1 cellular context compared by ENCODE assay signal in the genomic region with DNA sequence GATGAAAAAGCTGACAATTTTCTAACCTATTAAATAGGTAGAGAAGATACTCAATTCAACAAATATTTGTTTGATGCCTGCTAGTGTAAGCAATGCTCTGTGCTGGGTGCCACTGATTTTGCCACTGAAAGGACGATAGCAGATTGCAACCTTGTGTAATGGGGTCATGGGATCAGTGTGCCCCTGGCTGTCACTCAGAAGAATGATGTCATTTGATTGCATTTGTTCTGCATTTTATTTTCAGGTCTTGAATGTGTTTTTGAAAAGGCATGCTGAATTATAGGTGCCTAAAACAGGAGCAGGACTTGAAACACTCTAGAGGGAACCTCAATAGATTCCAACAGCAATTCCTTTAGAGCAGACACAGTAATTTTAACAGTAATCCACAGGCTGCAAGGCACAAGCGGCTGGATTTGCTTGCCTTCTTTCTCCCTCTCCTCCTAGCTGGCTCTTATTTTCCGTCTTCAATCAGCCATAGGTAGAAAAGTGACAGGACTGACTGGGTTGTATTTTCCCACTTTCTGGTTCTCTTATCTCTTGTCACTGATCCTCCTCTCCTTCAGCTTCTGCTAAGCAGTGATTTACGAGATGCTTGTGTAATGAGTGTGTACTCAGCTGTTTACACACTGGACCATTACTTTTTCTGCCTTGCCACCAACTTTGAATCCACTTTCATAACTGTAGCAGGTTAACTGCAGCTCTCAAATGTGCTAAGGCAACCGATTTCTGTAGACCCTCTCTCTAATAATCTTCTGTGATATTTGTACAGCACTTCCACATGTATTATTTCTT.
TF ChIP-seq lines count a peak whose summit lies in the region.

No MANE protein-coding gene starts in this region.

TF ChIP-seq in HepG2, 621 proteins besides CTCF, POLR2A, EP300 and RAD21 (continued from another document and continues in another):
- TF ChIP-seq, protein P1, sequence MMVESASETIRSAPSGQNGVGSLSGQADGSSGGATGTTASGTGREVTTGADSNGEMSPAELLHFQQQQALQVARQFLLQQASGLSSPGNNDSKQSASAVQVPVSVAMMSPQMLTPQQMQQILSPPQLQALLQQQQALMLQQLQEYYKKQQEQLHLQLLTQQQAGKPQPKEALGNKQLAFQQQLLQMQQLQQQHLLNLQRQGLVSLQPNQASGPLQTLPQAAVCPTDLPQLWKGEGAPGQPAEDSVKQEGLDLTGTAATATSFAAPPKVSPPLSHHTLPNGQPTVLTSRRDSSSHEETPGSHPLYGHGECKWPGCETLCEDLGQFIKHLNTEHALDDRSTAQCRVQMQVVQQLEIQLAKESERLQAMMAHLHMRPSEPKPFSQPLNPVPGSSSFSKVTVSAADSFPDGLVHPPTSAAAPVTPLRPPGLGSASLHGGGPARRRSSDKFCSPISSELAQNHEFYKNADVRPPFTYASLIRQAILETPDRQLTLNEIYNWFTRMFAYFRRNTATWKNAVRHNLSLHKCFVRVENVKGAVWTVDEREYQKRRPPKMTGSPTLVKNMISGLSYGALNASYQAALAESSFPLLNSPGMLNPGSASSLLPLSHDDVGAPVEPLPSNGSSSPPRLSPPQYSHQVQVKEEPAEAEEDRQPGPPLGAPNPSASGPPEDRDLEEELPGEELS (CRISPR knock-in tag; IDR thresholded peaks at IDR 0.05) = peak; percentile 60
- peak; percentile 39; the same call in 1 of the 2 replicates for TF ChIP-seq NCOA2 (CRISPR knock-in tag; IDR thresholded peaks at IDR 0.05)
- TF ChIP-seq, protein P2, sequence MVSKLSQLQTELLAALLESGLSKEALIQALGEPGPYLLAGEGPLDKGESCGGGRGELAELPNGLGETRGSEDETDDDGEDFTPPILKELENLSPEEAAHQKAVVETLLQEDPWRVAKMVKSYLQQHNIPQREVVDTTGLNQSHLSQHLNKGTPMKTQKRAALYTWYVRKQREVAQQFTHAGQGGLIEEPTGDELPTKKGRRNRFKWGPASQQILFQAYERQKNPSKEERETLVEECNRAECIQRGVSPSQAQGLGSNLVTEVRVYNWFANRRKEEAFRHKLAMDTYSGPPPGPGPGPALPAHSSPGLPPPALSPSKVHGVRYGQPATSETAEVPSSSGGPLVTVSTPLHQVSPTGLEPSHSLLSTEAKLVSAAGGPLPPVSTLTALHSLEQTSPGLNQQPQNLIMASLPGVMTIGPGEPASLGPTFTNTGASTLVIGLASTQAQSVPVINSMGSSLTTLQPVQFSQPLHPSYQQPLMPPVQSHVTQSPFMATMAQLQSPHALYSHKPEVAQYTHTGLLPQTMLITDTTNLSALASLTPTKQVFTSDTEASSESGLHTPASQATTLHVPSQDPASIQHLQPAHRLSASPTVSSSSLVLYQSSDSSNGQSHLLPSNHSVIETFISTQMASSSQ (IDR thresholded peaks at IDR 0.05; ENCODE audit: low read depth) = no peak
- TF ChIP-seq, protein P2 (CRISPR knock-in tag; IDR thresholded peaks at IDR 0.05; ENCODE audit: borderline replicate concordance) = peak; percentile 42; the same call in 1 of the 2 replicates
- TF ChIP-seq, protein P3, sequence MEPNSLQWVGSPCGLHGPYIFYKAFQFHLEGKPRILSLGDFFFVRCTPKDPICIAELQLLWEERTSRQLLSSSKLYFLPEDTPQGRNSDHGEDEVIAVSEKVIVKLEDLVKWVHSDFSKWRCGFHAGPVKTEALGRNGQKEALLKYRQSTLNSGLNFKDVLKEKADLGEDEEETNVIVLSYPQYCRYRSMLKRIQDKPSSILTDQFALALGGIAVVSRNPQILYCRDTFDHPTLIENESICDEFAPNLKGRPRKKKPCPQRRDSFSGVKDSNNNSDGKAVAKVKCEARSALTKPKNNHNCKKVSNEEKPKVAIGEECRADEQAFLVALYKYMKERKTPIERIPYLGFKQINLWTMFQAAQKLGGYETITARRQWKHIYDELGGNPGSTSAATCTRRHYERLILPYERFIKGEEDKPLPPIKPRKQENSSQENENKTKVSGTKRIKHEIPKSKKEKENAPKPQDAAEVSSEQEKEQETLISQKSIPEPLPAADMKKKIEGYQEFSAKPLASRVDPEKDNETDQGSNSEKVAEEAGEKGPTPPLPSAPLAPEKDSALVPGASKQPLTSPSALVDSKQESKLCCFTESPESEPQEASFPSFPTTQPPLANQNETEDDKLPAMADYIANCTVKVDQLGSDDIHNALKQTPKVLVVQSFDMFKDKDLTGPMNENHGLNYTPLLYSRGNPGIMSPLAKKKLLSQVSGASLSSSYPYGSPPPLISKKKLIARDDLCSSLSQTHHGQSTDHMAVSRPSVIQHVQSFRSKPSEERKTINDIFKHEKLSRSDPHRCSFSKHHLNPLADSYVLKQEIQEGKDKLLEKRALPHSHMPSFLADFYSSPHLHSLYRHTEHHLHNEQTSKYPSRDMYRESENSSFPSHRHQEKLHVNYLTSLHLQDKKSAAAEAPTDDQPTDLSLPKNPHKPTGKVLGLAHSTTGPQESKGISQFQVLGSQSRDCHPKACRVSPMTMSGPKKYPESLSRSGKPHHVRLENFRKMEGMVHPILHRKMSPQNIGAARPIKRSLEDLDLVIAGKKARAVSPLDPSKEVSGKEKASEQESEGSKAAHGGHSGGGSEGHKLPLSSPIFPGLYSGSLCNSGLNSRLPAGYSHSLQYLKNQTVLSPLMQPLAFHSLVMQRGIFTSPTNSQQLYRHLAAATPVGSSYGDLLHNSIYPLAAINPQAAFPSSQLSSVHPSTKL (CRISPR knock-in tag; IDR thresholded peaks at IDR 0.05) = peak; percentile 61
- peak; percentile 48; the same call in 1 of the 2 replicates for TF ChIP-seq FOSL1 (CRISPR knock-in tag; IDR thresholded peaks at IDR 0.05; ENCODE audit: borderline replicate concordance)
- no peak for TF ChIP-seq ZNF546 (CRISPR knock-in tag; conservative IDR thresholded peaks at IDR 0.05)
- TF ChIP-seq HOXA9 (CRISPR knock-in tag; IDR thresholded peaks at IDR 0.05; ENCODE audit: borderline replicate concordance) = peak; percentile 88; the same call in 1 of the 2 replicates
- TF ChIP-seq, protein P4, sequence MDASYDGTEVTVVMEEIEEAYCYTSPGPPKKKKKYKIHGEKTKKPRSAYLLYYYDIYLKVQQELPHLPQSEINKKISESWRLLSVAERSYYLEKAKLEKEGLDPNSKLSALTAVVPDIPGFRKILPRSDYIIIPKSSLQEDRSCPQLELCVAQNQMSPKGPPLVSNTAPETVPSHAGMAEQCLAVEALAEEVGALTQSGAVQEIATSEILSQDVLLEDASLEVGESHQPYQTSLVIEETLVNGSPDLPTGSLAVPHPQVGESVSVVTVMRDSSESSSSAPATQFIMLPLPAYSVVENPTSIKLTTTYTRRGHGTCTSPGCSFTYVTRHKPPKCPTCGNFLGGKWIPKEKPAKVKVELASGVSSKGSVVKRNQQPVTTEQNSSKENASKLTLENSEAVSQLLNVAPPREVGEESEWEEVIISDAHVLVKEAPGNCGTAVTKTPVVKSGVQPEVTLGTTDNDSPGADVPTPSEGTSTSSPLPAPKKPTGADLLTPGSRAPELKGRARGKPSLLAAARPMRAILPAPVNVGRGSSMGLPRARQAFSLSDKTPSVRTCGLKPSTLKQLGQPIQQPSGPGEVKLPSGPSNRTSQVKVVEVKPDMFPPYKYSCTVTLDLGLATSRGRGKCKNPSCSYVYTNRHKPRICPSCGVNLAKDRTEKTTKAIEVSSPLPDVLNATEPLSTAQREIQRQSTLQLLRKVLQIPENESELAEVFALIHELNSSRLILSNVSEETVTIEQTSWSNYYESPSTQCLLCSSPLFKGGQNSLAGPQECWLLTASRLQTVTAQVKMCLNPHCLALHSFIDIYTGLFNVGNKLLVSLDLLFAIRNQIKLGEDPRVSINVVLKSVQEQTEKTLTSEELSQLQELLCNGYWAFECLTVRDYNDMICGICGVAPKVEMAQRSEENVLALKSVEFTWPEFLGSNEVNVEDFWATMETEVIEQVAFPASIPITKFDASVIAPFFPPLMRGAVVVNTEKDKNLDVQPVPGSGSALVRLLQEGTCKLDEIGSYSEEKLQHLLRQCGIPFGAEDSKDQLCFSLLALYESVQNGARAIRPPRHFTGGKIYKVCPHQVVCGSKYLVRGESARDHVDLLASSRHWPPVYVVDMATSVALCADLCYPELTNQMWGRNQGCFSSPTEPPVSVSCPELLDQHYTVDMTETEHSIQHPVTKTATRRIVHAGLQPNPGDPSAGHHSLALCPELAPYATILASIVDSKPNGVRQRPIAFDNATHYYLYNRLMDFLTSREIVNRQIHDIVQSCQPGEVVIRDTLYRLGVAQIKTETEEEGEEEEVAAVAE (CRISPR knock-in tag; IDR thresholded peaks at IDR 0.05; ENCODE audit: borderline replicate concordance) = 0 out of 2 replicates have a peak, but pooled peaks have one; percentile 32
- TF ChIP-seq KAT7 (CRISPR knock-in tag; IDR thresholded peaks at IDR 0.05; ENCODE audit: borderline replicate concordance) = 0 out of 2 replicates have a peak, but pooled peaks have one; percentile 40
- peak; percentile 64 for TF ChIP-seq SAP130 (CRISPR knock-in tag; IDR thresholded peaks at IDR 0.05; ENCODE audit: low read depth)
- peak; percentile 77; the same call in 1 of the 2 replicates for TF ChIP-seq KDM1A (CRISPR knock-in tag; IDR thresholded peaks at IDR 0.05)
- 0 out of 2 replicates have a peak, but pooled peaks have one; percentile 42 for TF ChIP-seq TSC22D2 (CRISPR knock-in tag; IDR thresholded peaks at IDR 0.05; ENCODE audit: borderline replicate concordance)
- TF ChIP-seq FOSL2 (CRISPR knock-in tag; IDR thresholded peaks at IDR 0.05) = peak; percentile 79
- peak; percentile 73 for TF ChIP-seq BCL6 (CRISPR knock-in tag; IDR thresholded peaks at IDR 0.05)
- TF ChIP-seq HMG20A (CRISPR knock-in tag; IDR thresholded peaks at IDR 0.05; ENCODE audit: borderline replicate concordance) = peak; percentile 85
- TF ChIP-seq, protein P5, sequence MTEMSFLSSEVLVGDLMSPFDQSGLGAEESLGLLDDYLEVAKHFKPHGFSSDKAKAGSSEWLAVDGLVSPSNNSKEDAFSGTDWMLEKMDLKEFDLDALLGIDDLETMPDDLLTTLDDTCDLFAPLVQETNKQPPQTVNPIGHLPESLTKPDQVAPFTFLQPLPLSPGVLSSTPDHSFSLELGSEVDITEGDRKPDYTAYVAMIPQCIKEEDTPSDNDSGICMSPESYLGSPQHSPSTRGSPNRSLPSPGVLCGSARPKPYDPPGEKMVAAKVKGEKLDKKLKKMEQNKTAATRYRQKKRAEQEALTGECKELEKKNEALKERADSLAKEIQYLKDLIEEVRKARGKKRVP (CRISPR knock-in tag; IDR thresholded peaks at IDR 0.05) = peak in 1 of 2 experiments; percentile 20; a peak in 1 of 4 replicates
- TF ChIP-seq GFI1 (CRISPR knock-in tag; IDR thresholded peaks at IDR 0.05; ENCODE audit: borderline replicate concordance) = peak; percentile 99
- TF ChIP-seq FOXA3 (CRISPR knock-in tag; IDR thresholded peaks at IDR 0.05) = peak; percentile 93
- TF ChIP-seq ZNF878 (CRISPR knock-in tag; IDR thresholded peaks at IDR 0.05) = 0 out of 2 replicates have a peak, but pooled peaks have one; percentile 18
- peak; percentile 23; the same call in 1 of the 2 replicates for TF ChIP-seq FOXO1 (CRISPR knock-in tag; IDR thresholded peaks at IDR 0.05)
- TF ChIP-seq ZNF354B (CRISPR knock-in tag; IDR thresholded peaks at IDR 0.05) = no peak
- peak; percentile 59; the same call in 1 of the 2 replicates for TF ChIP-seq CEBPB (IDR thresholded peaks at IDR 0.05; ENCODE audit: borderline replicate concordance, low read depth, low read length)
- TF ChIP-seq, protein P6, sequence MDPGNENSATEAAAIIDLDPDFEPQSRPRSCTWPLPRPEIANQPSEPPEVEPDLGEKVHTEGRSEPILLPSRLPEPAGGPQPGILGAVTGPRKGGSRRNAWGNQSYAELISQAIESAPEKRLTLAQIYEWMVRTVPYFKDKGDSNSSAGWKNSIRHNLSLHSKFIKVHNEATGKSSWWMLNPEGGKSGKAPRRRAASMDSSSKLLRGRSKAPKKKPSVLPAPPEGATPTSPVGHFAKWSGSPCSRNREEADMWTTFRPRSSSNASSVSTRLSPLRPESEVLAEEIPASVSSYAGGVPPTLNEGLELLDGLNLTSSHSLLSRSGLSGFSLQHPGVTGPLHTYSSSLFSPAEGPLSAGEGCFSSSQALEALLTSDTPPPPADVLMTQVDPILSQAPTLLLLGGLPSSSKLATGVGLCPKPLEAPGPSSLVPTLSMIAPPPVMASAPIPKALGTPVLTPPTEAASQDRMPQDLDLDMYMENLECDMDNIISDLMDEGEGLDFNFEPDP (CRISPR knock-in tag; conservative IDR thresholded peaks at IDR 0.05) = 0 out of 2 replicates have a peak, but pooled peaks have one; percentile 23
- TF ChIP-seq ZFP1 (CRISPR knock-in tag; IDR thresholded peaks at IDR 0.05) = no peak
- peak; percentile 45 for TF ChIP-seq FOXJ3 (CRISPR knock-in tag; IDR thresholded peaks at IDR 0.05; ENCODE audit: borderline replicate concordance)
- TF ChIP-seq, protein P7, sequence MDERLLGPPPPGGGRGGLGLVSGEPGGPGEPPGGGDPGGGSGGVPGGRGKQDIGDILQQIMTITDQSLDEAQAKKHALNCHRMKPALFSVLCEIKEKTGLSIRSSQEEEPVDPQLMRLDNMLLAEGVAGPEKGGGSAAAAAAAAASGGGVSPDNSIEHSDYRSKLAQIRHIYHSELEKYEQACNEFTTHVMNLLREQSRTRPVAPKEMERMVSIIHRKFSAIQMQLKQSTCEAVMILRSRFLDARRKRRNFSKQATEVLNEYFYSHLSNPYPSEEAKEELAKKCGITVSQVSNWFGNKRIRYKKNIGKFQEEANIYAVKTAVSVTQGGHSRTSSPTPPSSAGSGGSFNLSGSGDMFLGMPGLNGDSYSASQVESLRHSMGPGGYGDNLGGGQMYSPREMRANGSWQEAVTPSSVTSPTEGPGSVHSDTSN (CRISPR knock-in tag; IDR thresholded peaks at IDR 0.05) = peak; percentile 70
- TF ChIP-seq ZNF737 (CRISPR knock-in tag; IDR thresholded peaks at IDR 0.05; ENCODE audit: borderline replicate concordance) = no peak
- peak; percentile 83 for TF ChIP-seq FOXA1 (IDR thresholded peaks at IDR 0.05)
- TF ChIP-seq FOXA1 (CRISPR knock-in tag; IDR thresholded peaks at IDR 0.05) = peak; percentile 97
